Comparison of ENCODE assay signal across 8 cellular contexts in the genomic region with DNA sequence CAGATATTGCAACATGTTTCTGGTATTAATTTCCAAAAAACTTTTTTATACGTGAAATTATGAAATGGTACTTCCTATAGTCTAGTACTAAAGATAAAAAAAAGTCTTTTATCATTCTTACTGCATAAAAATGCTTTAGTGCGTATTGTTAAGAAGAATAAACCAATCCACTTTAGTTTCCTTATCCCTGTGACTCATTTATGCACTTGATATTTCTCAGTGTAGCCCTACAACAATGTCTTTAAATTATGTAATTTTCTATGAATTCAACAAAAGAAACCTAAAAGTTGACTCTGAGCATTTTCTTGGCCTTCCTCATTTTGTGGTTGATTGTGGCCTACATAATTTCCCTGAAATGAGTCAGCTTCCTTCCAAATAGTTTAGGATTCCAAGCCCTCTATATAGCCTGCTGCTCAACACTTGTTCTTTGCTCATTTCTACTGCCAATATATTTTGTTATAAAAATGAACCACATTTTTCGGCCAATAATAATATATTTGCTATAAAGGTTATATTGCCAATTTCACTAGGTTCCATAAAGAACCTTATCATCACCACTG.
DNase-seq lines count a peak whose midpoint lies in the region; ATAC-seq, FAIRE-seq and TF ChIP-seq lines count a peak whose summit lies in the region.
"Not testable (repeated sequence)": the region's sequence is repeated elsewhere in the genome, so short reads cannot be mapped to it uniquely, and the experiment has no call there.

No MANE protein-coding gene starts in this region.

- ATAC-seq in PC-3 (peak; percentile 99), Right ventricle myocardium superior (ENCODE audit: poor library complexity) (peak; percentile 56), pancreas (peak in 1 of 4 donors; percentile 30)

- POLR2A ChIA-PET in A673 (lab: Charles Lee; ENCODE audit: low non-redundant PET); PC-3 (lab: Charles Lee; ENCODE audit: unreplicated experiment): not testable (repeated sequence)

- H3K4me1 ChIP-seq in A673 (ENCODE audit: insufficient read depth, low read length, poor library complexity, severe bottlenecking); PC-3 (ENCODE audit: insufficient read depth, low read length); adipocyte (ENCODE audit: control insufficient read depth, insufficient read depth, low read length); pancreas: not testable (repeated sequence)

- H3K4me3 ChIP-seq in A673 (ENCODE audit: low read depth, low read length, poor library complexity, severe bottlenecking); PC-3 (ENCODE audit: low read length); adipocyte (ENCODE audit: low read length); pancreas: not testable (repeated sequence)

- H3K9me2 ChIP-seq in PC-3 (replicated peaks; ENCODE audit: low read length), result not testable (repeated sequence)

- in situ Hi-C loops in KBM-7 (cut with MboI; ENCODE audit: low pct_unique_long_range_greater_than_20kb, low sequenced_read_pairs), result not testable (repeated sequence)

- H3K36me3 ChIP-seq in A673 (ENCODE audit: insufficient read depth, low read length, poor library complexity, severe bottlenecking); PC-3 (ENCODE audit: low read depth, low read length); adipocyte (ENCODE audit: control insufficient read depth, insufficient read depth, low read length, severe bottlenecking); pancreas: not testable (repeated sequence)

- DNase-seq in A673 (ENCODE audit: low spot score), result peak; percentile 57
- peak; percentile 7 for DNase-seq in GDM1 (lab: John Stamatoyannopoulos, UW)
- peak; percentile 32 for DNase-seq in KBM-7
- DNase-seq in PC-3, result peak; percentile 74
- DNase-seq in adipocyte (ENCODE audit: low read depth), result peak; percentile 82
- DNase-seq in epidermal melanocyte (ENCODE audit: insufficient read length, low spot score), result peak; percentile 17
- DNase-seq in Right ventricle myocardium superior, pancreas: not testable (repeated sequence)

- not testable (repeated sequence) for H2AFZ ChIP-seq in PC-3 (ENCODE audit: low read length)

- not testable (repeated sequence) for H3K9me3 ChIP-seq in A673 (ENCODE audit: low read depth, low read length, poor library complexity, severe bottlenecking); PC-3 (ENCODE audit: low read length); adipocyte (ENCODE audit: control insufficient read depth, low read length); pancreas

- peak; percentile 90 for FAIRE-seq in pancreas (lab: Jason Lieb, UNC)

- not testable (repeated sequence) for H3K27ac ChIP-seq in A673 (ENCODE audit: low read depth, low read length, poor library complexity, severe bottlenecking); PC-3 (ENCODE audit: low read length); pancreas

- H3K9ac ChIP-seq in PC-3 (ENCODE audit: low read length); adipocyte (ENCODE audit: low read length): not testable (repeated sequence)

- H3K79me2 ChIP-seq in PC-3 (ENCODE audit: low read length), result not testable (repeated sequence)

- intact Hi-C loops in A673 (cut with micrococcal nuclease; ENCODE audit: unreplicated experiment); PC-3 (cut with micrococcal nuclease); Right ventricle myocardium superior (cut with DNase I); pancreas (cut with DNase I): not testable (repeated sequence)

- not testable (repeated sequence) for BruUV-seq in A673 (replicated peaks; lab: Mats Ljungman, UMichigan); PC-3 (replicated peaks; lab: Mats Ljungman, UMichigan)

- TF ChIP-seq CTCF in A673 (conservative IDR thresholded peaks at IDR 0.05; ENCODE audit: low read depth, low read length); PC-3 (conservative IDR thresholded peaks at IDR 0.05; ENCODE audit: low read depth, low read length); pancreas (IDR thresholded peaks at IDR 0.05): not testable (repeated sequence)

- H3F3A ChIP-seq in PC-3 (ENCODE audit: low read length, unreplicated experiment), result not testable (repeated sequence)

- CTCF ChIA-PET in A673 (lab: Charles Lee); PC-3 (lab: Charles Lee): not testable (repeated sequence)

- H4K20me1 ChIP-seq in PC-3 (ENCODE audit: low read length), result not testable (repeated sequence)

- not testable (repeated sequence) for H3K27me3 ChIP-seq in A673 (replicated peaks; ENCODE audit: insufficient read depth, low read depth, low read length, poor library complexity); PC-3 (ENCODE audit: low read length); adipocyte (replicated peaks; ENCODE audit: control insufficient read depth, insufficient read depth, low read length); pancreas

- H3K4me2 ChIP-seq in PC-3 (ENCODE audit: low read length), result not testable (repeated sequence)

- WGBS in pancreas, 2 donors, result 74 to 85% methylated on average over 3 of the region's 3 CpGs
